ENCODE assay signal across 13 cellular contexts in genomic region chr2:174965992-174966789, GRCh38. TPM values are rescaled to one million over a fixed set of nuclear protein-coding genes. Genes with fewer than 3 reads are reported as not detected.
DNase-seq lines count a peak whose midpoint lies in the region; ATAC-seq and TF ChIP-seq lines count a peak whose summit lies in the region.
"Had no signal": no experiment of that assay in that cellular context is flagged by ENCODE, and none has a peak within 500 bp of the region (broad histone marks: within the 10 kb centered on the region; RNA-seq: fewer than 3 reads in every experiment).

No MANE protein-coding gene starts in this region.

- H3K4me3 Mint-ChIP-seq in glutamatergic neuron (ENCODE audit: unreplicated experiment): no peak overlapping the region

- intact Hi-C loops in sciatic nerve (cut with DNase I): no loop called here

- H3K4me3 ChIP-seq in fibroblast of the aortic adventitia (ENCODE audit: low read depth, low read length): no peak overlapping the region
- H3K4me3 ChIP-seq: ascending aorta, thoracic aorta had no signal

- no peak overlapping the region for H3K27ac Mint-ChIP-seq in glutamatergic neuron (ENCODE audit: unreplicated experiment)

- TF ChIP-seq CTCF in fibroblast of the aortic adventitia (IDR thresholded peaks at IDR 0.05; ENCODE audit: insufficient read depth, low read length) (no peak), glutamatergic neuron (IDR thresholded peaks at IDR 0.05; ENCODE audit: partially characterized antibody, unreplicated experiment) (no peak)

- no peaks in the 10 kb centered on the region for H3K27me3 Mint-ChIP-seq in glutamatergic neuron (ENCODE audit: unreplicated experiment)

- DNase-seq in NCI-H510A treated with DMSO at 0.1 percent for 48 hours (lab: John Stamatoyannopoulos, UW): peak; percentile 61
- no peak for DNase-seq in NCI-H510A (lab: John Stamatoyannopoulos, UW)
- DNase-seq in RPMI7951 (ENCODE audit: low read depth): peak; percentile 24
- DNase-seq in fibroblast of the aortic adventitia (ENCODE audit: low read depth): peak; percentile 54
- DNase-seq in sciatic nerve (ENCODE audit: low spot score): no peak
- no peak for DNase-seq in mesenteric fat pad (ENCODE audit: low spot score)
- DNase-seq in glutamatergic neuron: no peak
- DNase-seq: activated CD4-positive, alpha-beta T cell treated with anti-CD3 and anti-CD28 coated beads, Interleukin-2, amount 50 U/mL, for 48 hours; GOT3; OCI-M1 had no signal

- peaks cover 16% of the 10 kb centered on the region for H3K4me1 Mint-ChIP-seq in glutamatergic neuron (ENCODE audit: low read depth, unreplicated experiment)

- peaks cover 2% of the 10 kb centered on the region for H3K9me3 Mint-ChIP-seq in glutamatergic neuron (ENCODE audit: unreplicated experiment)

- H3K36me3 Mint-ChIP-seq in glutamatergic neuron (ENCODE audit: unreplicated experiment): no peaks in the 10 kb centered on the region

- ATAC-seq in sciatic nerve (peak; percentile 68), HG03045 (IDR thresholded peaks at IDR 0.05; ENCODE audit: unreplicated experiment) (no peak)

RNA-seq across cellular contexts. Expression of gene CHN1, which starts 39.0 kb away (rescaled TPM):
- 131 and 163 TPM in 2 replicates for total RNA-seq in RPMI7951 (2014; rRNA removed; shearing (Covaris generic))
- total RNA-seq in fibroblast of the aortic adventitia (ENCODE audit: low replicate concordance): 2.3 and 3.3 TPM in 2 replicates
- total RNA-seq in sciatic nerve: 38.4 TPM
- total RNA-seq in mesenteric fat pad: 7.0 TPM
- 212 TPM for total RNA-seq in glutamatergic neuron (ENCODE audit: unreplicated experiment)

Comparison
In these comparisons a context has a peak if more than half of its experiments do, and no peak if none do; other contexts are left out.
1. DNase-seq: peak in NCI-H510A treated with DMSO at 0.1 percent for 48 hours (single experiment), RPMI7951 (single experiment) and fibroblast of the aortic adventitia (single experiment); none in NCI-H510A (single experiment), sciatic nerve (single experiment), mesenteric fat pad (single experiment) and glutamatergic neuron (single experiment).